Comparison of ENCODE assay signal across 12 cellular contexts in genomic region chr14:66709292-66709691, GRCh38.
DNase-seq lines count a peak whose midpoint lies in the region; ATAC-seq lines count a peak whose summit lies in the region.
"Had no signal": no experiment of that assay in that cellular context is flagged by ENCODE, and none has a peak within 500 bp of the region (broad histone marks: within the 10 kb centered on the region; RNA-seq: fewer than 3 reads in every experiment).

No MANE protein-coding gene starts in this region.

- DNase-seq in ACHN = peak; percentile 39
- DNase-seq in HS-27A (ENCODE audit: low read depth) = peak; percentile 15
- peak; percentile 36 for DNase-seq in adipocyte (ENCODE audit: low read depth)
- peak; percentile 35 for DNase-seq in globus pallidus (ENCODE audit: low spot score)
- DNase-seq in T-helper 9 cell = no peak
- DNase-seq in cerebellum (ENCODE audit: low spot score) = no peak
- no peak for DNase-seq in activated naive CD4-positive, alpha-beta T cell treated with Interleukin-2 at 50 U/mL for 16 hours
- DNase-seq: NCI-H1092, nephron progenitor cell, T-helper 1 cell had no signal

- H3K36me3 ChIP-seq in adipocyte (ENCODE audit: control insufficient read depth, insufficient read depth, low read length, severe bottlenecking) = no peaks in the 10 kb centered on the region

- ATAC-seq in GM19328 (IDR thresholded peaks at IDR 0.05; ENCODE audit: unreplicated experiment) = no peak
- ATAC-seq: stimulated activated effector memory CD8-positive, alpha-beta T cell treated with anti-CD3 and anti-CD28 coated beads, Interleukin-12 subunit alpha, Interleukin-12 subunit beta, amount 100 ng/mL, for 72 hours had no signal

- in situ Hi-C loops in ACHN (cut with HindIII; ENCODE audit: low pct_ligation_motif_present, low pct_unique_long_range_greater_than_20kb, low sequenced_read_pairs) = no loop called here

- H3K9ac ChIP-seq in adipocyte (ENCODE audit: low read length) = no peak overlapping the region

- peaks cover 5% of the 10 kb centered on the region for H3K4me1 ChIP-seq in adipocyte (ENCODE audit: control insufficient read depth, insufficient read depth, low read length)

- peaks cover 14% of the 10 kb centered on the region for H3K9me3 ChIP-seq in adipocyte (ENCODE audit: control insufficient read depth, low read length)

- H3K27me3 ChIP-seq in adipocyte (replicated peaks; ENCODE audit: control insufficient read depth, insufficient read depth, low read length) = no peaks in the 10 kb centered on the region

- no peak overlapping the region for H3K4me3 ChIP-seq in adipocyte (ENCODE audit: low read length)

Comparison
In these comparisons a context has a peak if more than half of its experiments do, and no peak if none do; other contexts are left out.
1. DNase-seq: peak in ACHN (single experiment), HS-27A (single experiment), adipocyte (single experiment) and globus pallidus (single experiment); none in T-helper 9 cell (single experiment), cerebellum (single experiment) and activated naive CD4-positive, alpha-beta T cell treated with Interleukin-2 at 50 U/mL for 16 hours (single experiment).